Comparison of ENCODE assay signal across 8 cellular contexts in the genomic region with DNA sequence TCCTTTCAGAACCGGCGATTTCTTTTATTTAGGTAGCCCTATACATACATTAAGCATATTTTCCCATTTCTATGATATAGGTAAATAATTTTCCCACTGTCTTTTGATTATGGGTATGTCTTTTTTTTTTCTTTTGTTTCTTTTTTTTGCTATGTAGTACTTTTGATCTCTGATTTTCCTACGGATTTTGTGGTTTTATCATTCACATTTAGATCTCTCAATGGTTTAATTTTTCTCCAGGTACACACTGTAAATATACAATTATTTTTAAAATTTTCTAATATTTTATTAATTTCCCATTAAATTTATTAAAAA. TPM values are rescaled to one million over a fixed set of nuclear protein-coding genes. Genes with fewer than 3 reads are reported as not detected.
A peak's percentile ranks its signal among the peaks of the same experiment; 100 is the strongest.
DNase-seq lines count a peak whose midpoint lies in the region; ATAC-seq, FAIRE-seq and TF ChIP-seq lines count a peak whose summit lies in the region.

No MANE protein-coding gene starts in this region.

- H3K79me2 ChIP-seq in GM23248 (ENCODE audit: insufficient read depth): peaks cover 37% of the 10 kb centered on the region

- no peak overlapping the region for H3K27ac ChIP-seq in GM23248

- no peaks in the 10 kb centered on the region for H3F3A ChIP-seq in GM23248 (ENCODE audit: insufficient read depth)

- in situ Hi-C loops in GM23248 (cut with MboI): loop anchor here (25.0 kb wide), 3 partner anchors 165 to 685 kb away; partner anchors contain the start of gene GINS1

- no peak for TF ChIP-seq CTCF in WI38 (IDR thresholded peaks at IDR 0.05; ENCODE audit: low read depth, low read length)

- no peaks in the 10 kb centered on the region; the same call in 1 of the 2 replicates for H3K36me3 ChIP-seq in GM23248 (ENCODE audit: low read depth)

- ATAC-seq in GM19035 (IDR thresholded peaks at IDR 0.05; ENCODE audit: unreplicated experiment): no peak
- no peak for ATAC-seq in GM21423 (IDR thresholded peaks at IDR 0.05; ENCODE audit: unreplicated experiment)
- ATAC-seq in HG03439 (IDR thresholded peaks at IDR 0.05; ENCODE audit: unreplicated experiment): no peak

- H3K4me2 ChIP-seq in GM23248 (ENCODE audit: unreplicated experiment): peak overlapping the region; percentile 85

- no peak for DNase-seq in GM23248
- no peak for DNase-seq in frontal cortex (ENCODE audit: low spot score in 2 of 2)
- no peak for DNase-seq in skeletal muscle cell (ENCODE audit: low read depth)
- no peak for DNase-seq in HT-29 (ENCODE audit: low spot score)

- 0% methylated on average over 3 of the region's 3 CpGs for WGBS in GM23248 (ENCODE audit: low coverage in 1 of 2, low lambda C conversion rate in 2 of 2, missing lambda C conversion rate in 2 of 2), 2 experiments

- peak; percentile 80 for FAIRE-seq in frontal cortex (lab: Jason Lieb, UNC)

- H4K20me1 ChIP-seq in GM23248 (ENCODE audit: insufficient read depth): no peaks in the 10 kb centered on the region

- no peaks in the 10 kb centered on the region for H3K27me3 ChIP-seq in GM23248 (replicated peaks; ENCODE audit: insufficient read depth)

- peak overlapping the region; percentile 92 for H3K9ac ChIP-seq in GM23248

- peaks cover 5% of the 10 kb centered on the region; the same call in 1 of the 2 replicates for H3K4me1 ChIP-seq in GM23248 (ENCODE audit: insufficient read depth)

- H3K4me3 ChIP-seq in GM23248 (peak overlapping the region; percentile 94), WI38 (ENCODE audit: low read depth, low read length) (peak overlapping the region; percentile 86), skeletal muscle cell (ENCODE audit: low read depth, low read length) (peak overlapping the region; percentile 93)

- H3K9me3 ChIP-seq in GM23248 (ENCODE audit: low read depth): no peaks in the 10 kb centered on the region

- H3K9me2 ChIP-seq in GM23248 (ENCODE audit: insufficient read depth): no peaks in the 10 kb centered on the region

- peak overlapping the region; percentile 95 for H2AFZ ChIP-seq in GM23248

RNA-seq across cellular contexts. Expression of gene ZNF337, which starts 0.4 kb away (rescaled TPM):
- total RNA-seq in GM23248 (2014; rRNA removed; shearing (Covaris generic)): 6.4 and 9.1 TPM in 2 replicates
- polyA plus RNA-seq in GM23248 (2016; fragmentation: Nextera tagmentation; extraction: Ambion mirVana): 4.0 and 4.7 TPM in 2 replicates
- total RNA-seq in frontal cortex: 24.1 TPM
- 5.8 and 7.2 TPM in 2 replicates for total RNA-seq in HT-29 (2014; rRNA removed; shearing (Covaris generic))
